Comparison of ENCODE assay signal across 25 cellular contexts in genomic region chr5:137842296-137842695, GRCh38. TPM values are rescaled to one million over a fixed set of nuclear protein-coding genes. Genes with fewer than 3 reads are reported as not detected.
"Had no signal": no experiment of that assay in that cellular context is flagged by ENCODE, and none has a peak within 500 bp of the region (broad histone marks: within the 10 kb centered on the region; RNA-seq: fewer than 3 reads in every experiment).

No MANE protein-coding gene starts in this region.

- H3K27ac Mint-ChIP-seq: activated CD4-positive, alpha-beta T cell treated with anti-CD3 and anti-CD28 coated beads, Interleukin-2, amount 10 ng/mL, durations not matched to agents 7 days and 5 days; activated CD8-positive, alpha-beta memory T cell treated with anti-CD3 and anti-CD28 coated beads, Interleukin-2, amount 10 ng/mL, durations not matched to agents 7 days and 5 days; activated CD8-positive, alpha-beta T cell treated with anti-CD3 and anti-CD28 coated beads for 36 hours; activated naive CD4-positive, alpha-beta T cell treated with anti-CD3 and anti-CD28 coated beads, Interleukin-2, amount 10 ng/mL, durations not matched to agents 7 days and 5 days; dendritic cell treated with granulocyte-macrophage colony-stimulating factor and Interleukin-4, amounts not matched to agents 40 ng/mL and 50 ng/mL, for 4 days; nephron had no signal

- H3K79me2 ChIP-seq: parathyroid adenoma had no signal

- H3K27me3 ChIP-seq: foreskin keratinocyte, neutrophil, testis, uterus had no signal

- H3K9me3 ChIP-seq: neutrophil, testis, uterus had no signal

- H3K36me3 Mint-ChIP-seq: activated naive CD4-positive, alpha-beta T cell treated with anti-CD3 and anti-CD28 coated beads, Interleukin-2, amount 10 ng/mL, durations not matched to agents 7 days and 5 days had no signal

- H2AFZ ChIP-seq: parathyroid adenoma had no signal

- H3K9me3 Mint-ChIP-seq: activated CD4-positive, alpha-beta T cell treated with anti-CD3 and anti-CD28 coated beads, Interleukin-2, amount 10 ng/mL, durations not matched to agents 7 days and 5 days; activated CD8-positive, alpha-beta T cell treated with anti-CD3 and anti-CD28 coated beads for 36 hours; activated naive CD4-positive, alpha-beta T cell treated with anti-CD3 and anti-CD28 coated beads, Interleukin-2, amount 10 ng/mL, durations not matched to agents 7 days and 5 days; dendritic cell treated with granulocyte-macrophage colony-stimulating factor and Interleukin-4, amounts not matched to agents 40 ng/mL and 50 ng/mL, for 4 days; nephron had no signal

- H3K27me3 Mint-ChIP-seq: activated CD4-positive, alpha-beta T cell treated with anti-CD3 and anti-CD28 coated beads, Interleukin-2, amount 10 ng/mL, durations not matched to agents 7 days and 5 days; activated CD8-positive, alpha-beta T cell treated with anti-CD3 and anti-CD28 coated beads for 36 hours; activated naive CD4-positive, alpha-beta T cell treated with anti-CD3 and anti-CD28 coated beads, Interleukin-2, amount 10 ng/mL, durations not matched to agents 7 days and 5 days; dendritic cell treated with granulocyte-macrophage colony-stimulating factor and Interleukin-4, amounts not matched to agents 40 ng/mL and 50 ng/mL, for 4 days had no signal

- H3K4me2 ChIP-seq: smooth muscle cell had no signal

- H3K4me3 Mint-ChIP-seq: activated CD4-positive, alpha-beta T cell treated with anti-CD3 and anti-CD28 coated beads, Interleukin-2, amount 10 ng/mL, durations not matched to agents 7 days and 5 days; activated CD8-positive, alpha-beta memory T cell treated with anti-CD3 and anti-CD28 coated beads, Interleukin-2, amount 10 ng/mL, durations not matched to agents 7 days and 5 days; activated CD8-positive, alpha-beta T cell treated with anti-CD3 and anti-CD28 coated beads for 36 hours; activated naive CD4-positive, alpha-beta T cell treated with anti-CD3 and anti-CD28 coated beads, Interleukin-2, amount 10 ng/mL, durations not matched to agents 7 days and 5 days; dendritic cell treated with granulocyte-macrophage colony-stimulating factor and Interleukin-4, amounts not matched to agents 40 ng/mL and 50 ng/mL, for 4 days; nephron had no signal

- H3K4me1 Mint-ChIP-seq: activated CD8-positive, alpha-beta memory T cell treated with anti-CD3 and anti-CD28 coated beads, Interleukin-2, amount 10 ng/mL, durations not matched to agents 7 days and 5 days had no signal

- H3K4me3 ChIP-seq: smooth muscle cell, testis, uterus had no signal

- H3K36me3 ChIP-seq: neutrophil, uterus had no signal

- ATAC-seq: activated CD4-positive, CD25-positive, alpha-beta regulatory T cell treated with anti-CD3 and anti-CD28 coated beads, Interleukin-2, amount 50 U/mL, for 24 hours; activated CD8-positive, alpha-beta memory T cell treated with anti-CD3 and anti-CD28 coated beads, Interleukin-2, amount 10 ng/mL, durations not matched to agents 7 days and 5 days; activated CD8-positive, alpha-beta T cell treated with anti-CD3 and anti-CD28 coated beads for 36 hours; foreskin keratinocyte; sciatic nerve had no signal

- H3K27ac ChIP-seq: foreskin keratinocyte, neutrophil, parathyroid adenoma, testis, uterus, VCaP had no signal

- DNase-seq: activated CD4-positive, alpha-beta T cell treated with anti-CD3 and anti-CD28 coated beads, Interleukin-2, amount 10 ng/mL, durations not matched to agents 7 days and 5 days; activated CD8-positive, alpha-beta memory T cell treated with anti-CD3 and anti-CD28 coated beads, Interleukin-2, amount 10 ng/mL, durations not matched to agents 7 days and 5 days; activated CD8-positive, alpha-beta T cell treated with anti-CD3 and anti-CD28 coated beads for 36 hours; activated effector memory CD4-positive, alpha-beta T cell treated with anti-CD3 and anti-CD28 coated beads, Interleukin-2, amount 50 U/mL, for 16 hours; activated naive CD4-positive, alpha-beta T cell treated with anti-CD3 and anti-CD28 coated beads, Interleukin-2, amount 10 ng/mL, durations not matched to agents 7 days and 5 days; activated T-cell treated with anti-CD3 and anti-CD28 coated beads for 4 hours; amygdala; effector CD4-positive, alpha-beta T cell; erythroblast; foreskin keratinocyte; stimulated activated CD4-positive, alpha-beta T cell treated with anti-CD3 and anti-CD28 coated beads, Interleukin-15, amount 100 ng/mL, for 24 hours; stimulated activated naive CD4-positive, alpha-beta T cell; testis; trophoblast cell; uterus had no signal

- H3K4me1 ChIP-seq: uterus had no signal

RNA-seq across cellular contexts. Expression of gene MYOT, which starts 25.4 kb away (rescaled TPM):
- total RNA-seq: activated CD4-positive, alpha-beta T cell treated with anti-CD3 and anti-CD28 coated beads, Interleukin-2, amount 10 ng/mL, durations not matched to agents 7 days and 5 days; activated CD8-positive, alpha-beta memory T cell treated with anti-CD3 and anti-CD28 coated beads, Interleukin-2, amount 10 ng/mL, durations not matched to agents 7 days and 5 days; activated CD8-positive, alpha-beta T cell treated with anti-CD3 and anti-CD28 coated beads for 36 hours; smooth muscle cell; T-helper 2 cell treated with Interferon-gamma antibody and Interleukin-4, amounts not matched to agents 100 ng/mL and 5 ng/mL, for 36 hours had no signal

RNA-seq across cellular contexts. Expression of gene PKD2L2, which starts 47.0 kb away (rescaled TPM):
- total RNA-seq: activated CD4-positive, alpha-beta T cell treated with anti-CD3 and anti-CD28 coated beads, Interleukin-2, amount 10 ng/mL, durations not matched to agents 7 days and 5 days; activated CD8-positive, alpha-beta T cell treated with anti-CD3 and anti-CD28 coated beads for 36 hours; foreskin keratinocyte; sciatic nerve; smooth muscle cell; T-helper 2 cell treated with Interferon-gamma antibody and Interleukin-4, amounts not matched to agents 100 ng/mL and 5 ng/mL, for 36 hours; uterus had no signal
- polyA plus RNA-seq: liver had no signal
